ENCODE assay signal across 16 cellular contexts in genomic region chr9:8649157-8649556, GRCh38.
DNase-seq lines count a peak whose midpoint lies in the region; ATAC-seq, FAIRE-seq and TF ChIP-seq lines count a peak whose summit lies in the region.
"Had no signal": no experiment of that assay in that cellular context is flagged by ENCODE, and none has a peak within 500 bp of the region (broad histone marks: within the 10 kb centered on the region; RNA-seq: fewer than 3 reads in every experiment).

No MANE protein-coding gene starts in this region.

- peaks cover 0 to 5% of the 10 kb centered on the region in 2 donors for H3K9me3 ChIP-seq in lung (ENCODE audit: control insufficient read depth in 2 of 2, insufficient read depth in 1 of 2, low read length in 1 of 2)
- H3K9me3 ChIP-seq: pancreas, thyroid gland had no signal

- WGBS in lung, 2 donors: 24 to 40% methylated on average over 2 of the region's 2 CpGs

- no peak for TF ChIP-seq CTCF in lung (IDR thresholded peaks at IDR 0.05; ENCODE audit: control extremely low read depth, extremely low read depth)

- no peak overlapping the region for H3K27ac ChIP-seq in lung (ENCODE audit: low read depth in 1 of 2, low read length in 1 of 2)
- H3K27ac ChIP-seq: KMS-11, pancreas, thyroid gland had no signal

- in situ Hi-C loops in G401 (cut with HindIII; ENCODE audit: low sequenced_read_pairs): no loop called here

- no peaks in the 10 kb centered on the region for H3K27me3 ChIP-seq in lung (ENCODE audit: control insufficient read depth, insufficient read depth)
- H3K27me3 ChIP-seq: pancreas, thyroid gland had no signal

- FAIRE-seq in frontal cortex (lab: Jason Lieb, UNC): no peak
- FAIRE-seq: pancreas had no signal

- no peak overlapping the region for H3K4me3 ChIP-seq in lung
- H3K4me3 ChIP-seq: pancreas, thyroid gland had no signal

- H3K4me1 ChIP-seq in lung (ENCODE audit: control insufficient read depth in 2 of 2, insufficient read depth in 2 of 2, low read length in 2 of 2): peaks cover 3 to 6% of the 10 kb centered on the region in 2 donors
- H3K4me1 ChIP-seq: pancreas, thyroid gland had no signal

- DNase-seq in G401 (ENCODE audit: low spot score): peak; percentile 41
- DNase-seq in OCI-M1 (lab: John Stamatoyannopoulos, UW): peak; percentile 100
- no peak for DNase-seq in lung (ENCODE audit: low spot score)
- DNase-seq in frontal cortex (ENCODE audit: low spot score in 2 of 2): no peak
- no peak for DNase-seq in SHP77 (lab: John Stamatoyannopoulos, UW)
- DNase-seq: activated naive CD4-positive, alpha-beta T cell treated with anti-CD3 and anti-CD28 coated beads, Interleukin-2, amount 50 U/mL, for 16 hours; DMS 273 treated with DMSO at 0.1 percent for 48 hours; NCI-H1694; NCI-H69; pancreas; SHP77 treated with DMSO at 0.1 percent for 48 hours; thyroid gland had no signal

- ATAC-seq in HG03432 (IDR thresholded peaks at IDR 0.05; ENCODE audit: unreplicated experiment): peak; percentile 80
- peak; percentile 30 for ATAC-seq in lung (ENCODE audit: insufficient read depth, low FRiP score)
- no peak for ATAC-seq in HG03097 (IDR thresholded peaks at IDR 0.05; ENCODE audit: low FRiP score, unreplicated experiment)
- no peak for ATAC-seq in SK-N-SH treated with all-trans-retinoic acid at 6 μM for 48 hours

- no peaks in the 10 kb centered on the region for H3K36me3 ChIP-seq in lung (ENCODE audit: control insufficient read depth in 2 of 2, insufficient read depth in 2 of 2, low read length in 2 of 2)
- H3K36me3 ChIP-seq: pancreas, thyroid gland had no signal

TF ChIP-seq in SK-N-SH treated with all-trans-retinoic acid at 6 μM for 48 hours, 23 proteins besides CTCF, POLR2A, EP300 and RAD21:
- TF ChIP-seq ZFP30 (CRISPR knock-in tag; IDR thresholded peaks at IDR 0.05) (no peak), ZNF8 (CRISPR knock-in tag; IDR thresholded peaks at IDR 0.05) (no peak), TSHZ2 (CRISPR knock-in tag; IDR thresholded peaks at IDR 0.05) (no peak), CSDC2 (CRISPR knock-in tag; IDR thresholded peaks at IDR 0.05) (no peak), OSR1 (CRISPR knock-in tag; IDR thresholded peaks at IDR 0.05) (no peak), PPARA (CRISPR knock-in tag; IDR thresholded peaks at IDR 0.05; ENCODE audit: borderline replicate concordance) (no peak), GLIS3 (CRISPR knock-in tag; IDR thresholded peaks at IDR 0.05) (no peak), SNAI2 (CRISPR knock-in tag; IDR thresholded peaks at IDR 0.05) (no peak), ZNF70 (CRISPR knock-in tag; IDR thresholded peaks at IDR 0.05) (no peak), ISL1 (CRISPR knock-in tag; IDR thresholded peaks at IDR 0.05) (no peak)

Comparison
In these comparisons a context has a peak if more than half of its experiments do, and no peak if none do; other contexts are left out.
1. DNase-seq: peak in G401 (single experiment) and OCI-M1 (single experiment); none in lung (single experiment), frontal cortex (0 of 2) and SHP77 (0 of 2).
2. ATAC-seq: peak in HG03432 (single experiment) and lung (single experiment); none in HG03097 (single experiment) and SK-N-SH treated with all-trans-retinoic acid at 6 μM for 48 hours (single experiment).